In the genomic region with DNA sequence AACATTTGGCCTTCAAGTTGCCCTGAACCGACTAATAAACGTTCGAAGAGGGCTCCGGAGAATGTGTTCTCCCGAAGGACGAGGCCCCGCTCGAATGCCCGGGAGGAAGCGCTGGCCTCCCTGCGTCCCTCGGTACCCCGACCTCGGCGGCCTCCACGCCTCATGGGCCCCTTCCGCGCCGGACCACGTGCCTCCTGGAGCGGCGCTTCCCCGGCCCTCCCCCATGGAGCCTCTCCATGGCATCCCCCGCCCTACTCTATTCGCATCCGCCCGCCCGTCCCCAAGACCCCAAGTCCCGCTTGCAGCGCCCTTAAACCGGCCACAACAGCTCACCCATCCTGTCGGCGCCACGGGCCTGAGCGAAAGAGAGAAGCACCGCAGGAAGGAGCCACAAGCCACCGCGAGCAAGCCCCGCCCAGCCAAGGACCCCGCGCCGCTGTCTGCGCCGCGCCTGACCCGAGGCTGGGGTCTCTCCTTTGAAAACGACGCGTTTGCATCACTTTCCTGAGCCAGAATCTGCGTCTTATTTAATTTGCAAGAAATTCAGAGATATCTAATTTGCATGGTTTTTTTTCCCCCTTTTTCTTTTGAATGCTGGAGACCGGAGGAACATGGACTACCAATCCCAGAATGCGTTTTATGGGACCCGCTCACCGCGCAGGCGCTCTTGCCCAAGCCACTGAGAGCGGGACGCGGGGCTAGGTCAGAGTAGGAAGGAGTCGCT, we compare ENCODE assay signal across 8 cellular contexts. TPM values are rescaled to one million over a fixed set of nuclear protein-coding genes. Genes with fewer than 3 reads are reported as not detected.
DNase-seq lines count a peak whose midpoint lies in the region; ATAC-seq and TF ChIP-seq lines count a peak whose summit lies in the region.

A gene (minus strand): TSS at position 368 of the 724 bp plus-strand sequence. CDS start 31 bp downstream, at position 337.

- H3K27ac ChIP-seq in DOHH2 (ENCODE audit: low read depth, low read length) = peak within 1 kb of the TSS; percentile 67
- H3K27ac ChIP-seq in GM23248 = peak within 1 kb of the TSS; percentile 75
- H3K27ac ChIP-seq in RWPE1 = peak within 1 kb of the TSS; percentile 83

- H3K9me2 ChIP-seq in DOHH2 (replicated peaks; ENCODE audit: control insufficient read depth, low read length) (no peaks in the 10 kb centered on the region), GM23248 (ENCODE audit: insufficient read depth) (no peaks in the 10 kb centered on the region)

- H3K4me3 ChIP-seq in DOHH2 (ENCODE audit: low read length) (peak within 1 kb of the TSS; percentile 92), GM23248 (peak within 1 kb of the TSS; percentile 99)

- H3F3A ChIP-seq in DOHH2 (ENCODE audit: control insufficient read depth, insufficient read depth) = peaks cover 43% of the 10 kb centered on the region
- H3F3A ChIP-seq in GM23248 (ENCODE audit: insufficient read depth) = peaks cover 32% of the 10 kb centered on the region

- H3K36me3 ChIP-seq in DOHH2 (ENCODE audit: control insufficient read depth, low read length) = peaks cover 45% of the 10 kb centered on the region
- peaks cover 24% of the 10 kb centered on the region for H3K36me3 ChIP-seq in GM23248 (ENCODE audit: low read depth)

- CTCF ChIA-PET in RWPE1 (lab: Yijun Ruan, JAX) = interaction anchor here (0.6 kb wide), 1 partner anchor 14 kb away, joined by 3 read pairs; no protein-coding TSS in a partner anchor

- peak; percentile 96 for ATAC-seq in activated T-helper 17 cell treated with anti-CD3 and anti-CD28 coated beads, Interleukin-2, amount 50 U/mL, for 72 hours (replicated peaks)
- ATAC-seq in natural killer cell treated with Interleukin-12 subunit alpha and Interleukin-12 subunit beta and Interleukin-15 and Interleukin-18, amount 100 ng/mL, for 72 hours = peak; percentile 96 to 97
- peak; percentile 91 for ATAC-seq in stimulated activated naive CD8-positive, alpha-beta T cell treated with anti-CD3 and anti-CD28 coated beads, Interleukin-15, Interleukin-2, amounts not matched to agents 100 U/mL and 50 U/mL, for 24 hours

- TF ChIP-seq CTCF in DOHH2 (IDR thresholded peaks at IDR 0.05; ENCODE audit: low read depth, low read length, poor library complexity, severe bottlenecking) (no peak), RWPE1 (conservative IDR thresholded peaks at IDR 0.05; ENCODE audit: low read depth) (no peak)

- H3K4me1 ChIP-seq in DOHH2 (ENCODE audit: control insufficient read depth, low read length) (peaks cover 64% of the 10 kb centered on the region), GM23248 (ENCODE audit: insufficient read depth) (peaks cover 14% of the 10 kb centered on the region)

- H4K20me1 ChIP-seq in DOHH2 (ENCODE audit: control insufficient read depth, insufficient read depth, low read depth, low read length) = 0 out of 2 replicates have a peak, but pooled peaks cover 4% of the 10 kb centered on the region
- H4K20me1 ChIP-seq in GM23248 (ENCODE audit: insufficient read depth) = no peaks in the 10 kb centered on the region

- WGBS in GM23248 (ENCODE audit: low coverage in 1 of 2, low lambda C conversion rate in 2 of 2, missing lambda C conversion rate in 2 of 2), 2 experiments = 0 to 2% methylated on average over 47 to 52 of the region's 60 CpGs

- H3K27me3 Mint-ChIP-seq in activated T-helper 17 cell treated with anti-CD3 and anti-CD28 coated beads, Interleukin-2, amount 50 U/mL, for 72 hours = no peaks in the 10 kb centered on the region
- H3K27me3 Mint-ChIP-seq in natural killer cell treated with Interleukin-12 subunit alpha and Interleukin-12 subunit beta and Interleukin-15 and Interleukin-18, amount 100 ng/mL, for 72 hours = no peaks in the 10 kb centered on the region

- in situ Hi-C loops in GM23248 (cut with MboI) = no loop called here

- no peaks in the 10 kb centered on the region for H3K9me3 Mint-ChIP-seq in activated T-helper 17 cell treated with anti-CD3 and anti-CD28 coated beads, Interleukin-2, amount 50 U/mL, for 72 hours
- no peaks in the 10 kb centered on the region for H3K9me3 Mint-ChIP-seq in natural killer cell treated with Interleukin-12 subunit alpha and Interleukin-12 subunit beta and Interleukin-15 and Interleukin-18, amount 100 ng/mL, for 72 hours

- H3K36me3 Mint-ChIP-seq in activated T-helper 17 cell treated with anti-CD3 and anti-CD28 coated beads, Interleukin-2, amount 50 U/mL, for 72 hours (ENCODE audit: low read depth) = peaks cover 58% of the 10 kb centered on the region
- H3K36me3 Mint-ChIP-seq in natural killer cell treated with Interleukin-12 subunit alpha and Interleukin-12 subunit beta and Interleukin-15 and Interleukin-18, amount 100 ng/mL, for 72 hours = peaks cover 32% of the 10 kb centered on the region

- H3K4me1 Mint-ChIP-seq in activated T-helper 17 cell treated with anti-CD3 and anti-CD28 coated beads, Interleukin-2, amount 50 U/mL, for 72 hours = peaks cover 26% of the 10 kb centered on the region
- H3K4me1 Mint-ChIP-seq in natural killer cell treated with Interleukin-12 subunit alpha and Interleukin-12 subunit beta and Interleukin-15 and Interleukin-18, amount 100 ng/mL, for 72 hours (ENCODE audit: low read depth in 2 of 2) = peaks cover 19 to 43% of the 10 kb centered on the region in 2 donors

- H3K4me3 Mint-ChIP-seq in activated T-helper 17 cell treated with anti-CD3 and anti-CD28 coated beads, Interleukin-2, amount 50 U/mL, for 72 hours = peak within 1 kb of the TSS; percentile 96
- peak within 1 kb of the TSS; percentile 95 for H3K4me3 Mint-ChIP-seq in natural killer cell treated with Interleukin-12 subunit alpha and Interleukin-12 subunit beta and Interleukin-15 and Interleukin-18, amount 100 ng/mL, for 72 hours

- peak within 1 kb of the TSS; percentile 92 for H2AFZ ChIP-seq in GM23248

- peak within 1 kb of the TSS; percentile 100 for H3K27ac Mint-ChIP-seq in activated T-helper 17 cell treated with anti-CD3 and anti-CD28 coated beads, Interleukin-2, amount 50 U/mL, for 72 hours
- peak within 1 kb of the TSS; percentile 95 to 98 for H3K27ac Mint-ChIP-seq in natural killer cell treated with Interleukin-12 subunit alpha and Interleukin-12 subunit beta and Interleukin-15 and Interleukin-18, amount 100 ng/mL, for 72 hours

- DNase-seq in GM23248 (peak; percentile 96), Kasumi-1 (lab: John Stamatoyannopoulos, UW) (peak; percentile 90 to 95), RWPE1 (ENCODE audit: low spot score) (peak; percentile 94), fibroblast of peridontal ligament (ENCODE audit: extremely low read depth) (peak; percentile 93)
- DNase-seq in natural killer cell treated with Interleukin-12 subunit alpha and Interleukin-12 subunit beta and Interleukin-15 and Interleukin-18, amount 100 ng/mL, for 72 hours (ENCODE audit: low spot score) = peak; percentile 92
- peak; percentile 88 for DNase-seq in stimulated activated naive CD8-positive, alpha-beta T cell treated with anti-CD3 and anti-CD28 coated beads, Interleukin-15, Interleukin-2, amounts not matched to agents 100 U/mL and 50 U/mL, for 24 hours

- peaks cover 66% of the 10 kb centered on the region for H3K79me2 ChIP-seq in DOHH2 (ENCODE audit: control insufficient read depth, low read length)
- H3K79me2 ChIP-seq in GM23248 (ENCODE audit: insufficient read depth) = peaks cover 46% of the 10 kb centered on the region

- H3K4me2 ChIP-seq in DOHH2 (ENCODE audit: low read length) (peak within 1 kb of the TSS; percentile 64), GM23248 (ENCODE audit: unreplicated experiment) (peak within 1 kb of the TSS; percentile 92)

- peak within 1 kb of the TSS; percentile 100 for H3K9ac ChIP-seq in GM23248

- no peaks in the 10 kb centered on the region for H3K9me3 ChIP-seq in DOHH2 (ENCODE audit: control insufficient read depth, insufficient read depth, low read length)
- H3K9me3 ChIP-seq in GM23248 (ENCODE audit: low read depth) = no peaks in the 10 kb centered on the region

- POLR2A ChIA-PET in RWPE1 (lab: Yijun Ruan, JAX; ENCODE audit: low non-redundant PET) = interaction anchor here (0.5 to 1.0 kb wide), 2 partner anchors 16 to 884 kb away, joined by 3 read pairs; no protein-coding TSS in a partner anchor

- no peaks in the 10 kb centered on the region for H3K27me3 ChIP-seq in DOHH2 (ENCODE audit: control insufficient read depth, low read length)
- no peaks in the 10 kb centered on the region for H3K27me3 ChIP-seq in GM23248 (replicated peaks; ENCODE audit: insufficient read depth)

RNA-seq across cellular contexts. Expression of the gene that starts here (rescaled TPM):
- 1,434 and 1,581 TPM in 2 replicates for total RNA-seq in GM23248 (2014; rRNA removed; shearing (Covaris generic))
- 921 and 936 TPM in 2 replicates for polyA plus RNA-seq in GM23248 (2016; fragmentation: Nextera tagmentation; extraction: Ambion mirVana)
- 1,000 to 10,000 TPM; 3,104 to 3,340 TPM for total RNA-seq in activated T-helper 17 cell treated with anti-CD3 and anti-CD28 coated beads, Interleukin-2, amount 50 U/mL, for 72 hours
- 1,000 to 10,000 TPM; 1,150 to 1,282 TPM for total RNA-seq in natural killer cell treated with Interleukin-12 subunit alpha and Interleukin-12 subunit beta and Interleukin-15 and Interleukin-18, amount 100 ng/mL, for 72 hours

Comparison
In these comparisons a context has a peak if more than half of its experiments do, and no peak if none do; other contexts are left out.
1. Peak in every context shown above with its lines: DNase-seq, ATAC-seq, H3K4me3 ChIP-seq and H3K27ac ChIP-seq.